ENCODE assay signal across 2 cellular contexts in the genomic region with DNA sequence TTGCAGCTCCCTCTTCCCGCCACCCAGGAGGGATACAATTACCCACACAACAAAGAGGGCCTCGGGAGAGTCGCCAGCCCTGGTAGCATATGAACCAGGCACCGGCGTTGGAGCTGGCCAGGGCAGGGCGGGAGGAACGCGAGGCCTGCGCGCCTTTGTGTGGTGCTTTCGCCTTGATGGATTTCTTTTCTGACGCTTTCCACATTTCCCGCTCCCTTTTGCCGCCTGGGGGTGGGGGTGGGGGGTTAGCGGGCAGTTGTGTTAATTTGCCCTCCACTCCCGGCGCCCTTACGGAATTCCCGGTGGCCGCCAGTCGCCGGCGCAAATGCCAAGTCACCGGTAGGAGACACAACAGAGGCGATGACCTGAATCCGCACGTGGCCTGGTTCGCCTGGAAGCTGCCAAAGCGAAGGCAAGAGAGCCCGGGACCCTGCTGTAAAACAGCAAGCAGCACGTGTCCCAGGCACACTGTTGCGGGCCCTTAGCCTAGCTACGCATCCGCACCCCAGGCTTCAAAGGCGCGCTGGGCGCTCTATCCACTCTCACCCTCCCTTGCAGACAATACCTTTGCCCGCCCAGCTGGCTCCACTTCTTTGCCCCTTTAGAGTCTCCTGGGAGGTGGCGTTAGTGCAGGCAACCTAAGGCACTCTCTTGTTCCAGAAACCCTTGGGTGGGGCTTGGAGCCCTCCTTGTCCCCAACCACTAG.
TF ChIP-seq lines count a peak whose summit lies in the region.

No MANE protein-coding gene starts in this region.

TF ChIP-seq in liver, 16 proteins besides CTCF, POLR2A, EP300 and RAD21:
- TF ChIP-seq EGR1 (IDR thresholded peaks at IDR 0.05; ENCODE audit: low read depth in 2 of 2) (no peak), SP1 (IDR thresholded peaks at IDR 0.05) (no peak), HNF4G (IDR thresholded peaks at IDR 0.05) (no peak), TAF1 (conservative IDR thresholded peaks at IDR 0.05) (no peak), FOXA2 (IDR thresholded peaks at IDR 0.05) (no peak)
- TF ChIP-seq, protein P1, sequence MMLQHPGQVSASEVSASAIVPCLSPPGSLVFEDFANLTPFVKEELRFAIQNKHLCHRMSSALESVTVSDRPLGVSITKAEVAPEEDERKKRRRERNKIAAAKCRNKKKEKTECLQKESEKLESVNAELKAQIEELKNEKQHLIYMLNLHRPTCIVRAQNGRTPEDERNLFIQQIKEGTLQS (IDR thresholded peaks at IDR 0.05): no peak
- TF ChIP-seq, protein P2, sequence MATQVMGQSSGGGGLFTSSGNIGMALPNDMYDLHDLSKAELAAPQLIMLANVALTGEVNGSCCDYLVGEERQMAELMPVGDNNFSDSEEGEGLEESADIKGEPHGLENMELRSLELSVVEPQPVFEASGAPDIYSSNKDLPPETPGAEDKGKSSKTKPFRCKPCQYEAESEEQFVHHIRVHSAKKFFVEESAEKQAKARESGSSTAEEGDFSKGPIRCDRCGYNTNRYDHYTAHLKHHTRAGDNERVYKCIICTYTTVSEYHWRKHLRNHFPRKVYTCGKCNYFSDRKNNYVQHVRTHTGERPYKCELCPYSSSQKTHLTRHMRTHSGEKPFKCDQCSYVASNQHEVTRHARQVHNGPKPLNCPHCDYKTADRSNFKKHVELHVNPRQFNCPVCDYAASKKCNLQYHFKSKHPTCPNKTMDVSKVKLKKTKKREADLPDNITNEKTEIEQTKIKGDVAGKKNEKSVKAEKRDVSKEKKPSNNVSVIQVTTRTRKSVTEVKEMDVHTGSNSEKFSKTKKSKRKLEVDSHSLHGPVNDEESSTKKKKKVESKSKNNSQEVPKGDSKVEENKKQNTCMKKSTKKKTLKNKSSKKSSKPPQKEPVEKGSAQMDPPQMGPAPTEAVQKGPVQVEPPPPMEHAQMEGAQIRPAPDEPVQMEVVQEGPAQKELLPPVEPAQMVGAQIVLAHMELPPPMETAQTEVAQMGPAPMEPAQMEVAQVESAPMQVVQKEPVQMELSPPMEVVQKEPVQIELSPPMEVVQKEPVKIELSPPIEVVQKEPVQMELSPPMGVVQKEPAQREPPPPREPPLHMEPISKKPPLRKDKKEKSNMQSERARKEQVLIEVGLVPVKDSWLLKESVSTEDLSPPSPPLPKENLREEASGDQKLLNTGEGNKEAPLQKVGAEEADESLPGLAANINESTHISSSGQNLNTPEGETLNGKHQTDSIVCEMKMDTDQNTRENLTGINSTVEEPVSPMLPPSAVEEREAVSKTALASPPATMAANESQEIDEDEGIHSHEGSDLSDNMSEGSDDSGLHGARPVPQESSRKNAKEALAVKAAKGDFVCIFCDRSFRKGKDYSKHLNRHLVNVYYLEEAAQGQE (IDR thresholded peaks at IDR 0.05): no peak
- TF ChIP-seq, protein P3, sequence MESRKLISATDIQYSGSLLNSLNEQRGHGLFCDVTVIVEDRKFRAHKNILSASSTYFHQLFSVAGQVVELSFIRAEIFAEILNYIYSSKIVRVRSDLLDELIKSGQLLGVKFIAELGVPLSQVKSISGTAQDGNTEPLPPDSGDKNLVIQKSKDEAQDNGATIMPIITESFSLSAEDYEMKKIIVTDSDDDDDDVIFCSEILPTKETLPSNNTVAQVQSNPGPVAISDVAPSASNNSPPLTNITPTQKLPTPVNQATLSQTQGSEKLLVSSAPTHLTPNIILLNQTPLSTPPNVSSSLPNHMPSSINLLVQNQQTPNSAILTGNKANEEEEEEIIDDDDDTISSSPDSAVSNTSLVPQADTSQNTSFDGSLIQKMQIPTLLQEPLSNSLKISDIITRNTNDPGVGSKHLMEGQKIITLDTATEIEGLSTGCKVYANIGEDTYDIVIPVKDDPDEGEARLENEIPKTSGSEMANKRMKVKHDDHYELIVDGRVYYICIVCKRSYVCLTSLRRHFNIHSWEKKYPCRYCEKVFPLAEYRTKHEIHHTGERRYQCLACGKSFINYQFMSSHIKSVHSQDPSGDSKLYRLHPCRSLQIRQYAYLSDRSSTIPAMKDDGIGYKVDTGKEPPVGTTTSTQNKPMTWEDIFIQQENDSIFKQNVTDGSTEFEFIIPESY (IDR thresholded peaks at IDR 0.05): no peak

TF ChIP-seq in HepG2, 621 proteins besides CTCF, POLR2A, EP300 and RAD21:
- TF ChIP-seq NFYC (CRISPR knock-in tag; IDR thresholded peaks at IDR 0.05) (no peak), ZNF883 (CRISPR knock-in tag; IDR thresholded peaks at IDR 0.05; ENCODE audit: not compliant biosample characterization) (no peak), RFX5 (IDR thresholded peaks at IDR 0.05; ENCODE audit: low read depth, low read length) (no peak), RNF2 (conservative IDR thresholded peaks at IDR 0.05; ENCODE audit: low read depth) (no peak)
- TF ChIP-seq, protein P4, sequence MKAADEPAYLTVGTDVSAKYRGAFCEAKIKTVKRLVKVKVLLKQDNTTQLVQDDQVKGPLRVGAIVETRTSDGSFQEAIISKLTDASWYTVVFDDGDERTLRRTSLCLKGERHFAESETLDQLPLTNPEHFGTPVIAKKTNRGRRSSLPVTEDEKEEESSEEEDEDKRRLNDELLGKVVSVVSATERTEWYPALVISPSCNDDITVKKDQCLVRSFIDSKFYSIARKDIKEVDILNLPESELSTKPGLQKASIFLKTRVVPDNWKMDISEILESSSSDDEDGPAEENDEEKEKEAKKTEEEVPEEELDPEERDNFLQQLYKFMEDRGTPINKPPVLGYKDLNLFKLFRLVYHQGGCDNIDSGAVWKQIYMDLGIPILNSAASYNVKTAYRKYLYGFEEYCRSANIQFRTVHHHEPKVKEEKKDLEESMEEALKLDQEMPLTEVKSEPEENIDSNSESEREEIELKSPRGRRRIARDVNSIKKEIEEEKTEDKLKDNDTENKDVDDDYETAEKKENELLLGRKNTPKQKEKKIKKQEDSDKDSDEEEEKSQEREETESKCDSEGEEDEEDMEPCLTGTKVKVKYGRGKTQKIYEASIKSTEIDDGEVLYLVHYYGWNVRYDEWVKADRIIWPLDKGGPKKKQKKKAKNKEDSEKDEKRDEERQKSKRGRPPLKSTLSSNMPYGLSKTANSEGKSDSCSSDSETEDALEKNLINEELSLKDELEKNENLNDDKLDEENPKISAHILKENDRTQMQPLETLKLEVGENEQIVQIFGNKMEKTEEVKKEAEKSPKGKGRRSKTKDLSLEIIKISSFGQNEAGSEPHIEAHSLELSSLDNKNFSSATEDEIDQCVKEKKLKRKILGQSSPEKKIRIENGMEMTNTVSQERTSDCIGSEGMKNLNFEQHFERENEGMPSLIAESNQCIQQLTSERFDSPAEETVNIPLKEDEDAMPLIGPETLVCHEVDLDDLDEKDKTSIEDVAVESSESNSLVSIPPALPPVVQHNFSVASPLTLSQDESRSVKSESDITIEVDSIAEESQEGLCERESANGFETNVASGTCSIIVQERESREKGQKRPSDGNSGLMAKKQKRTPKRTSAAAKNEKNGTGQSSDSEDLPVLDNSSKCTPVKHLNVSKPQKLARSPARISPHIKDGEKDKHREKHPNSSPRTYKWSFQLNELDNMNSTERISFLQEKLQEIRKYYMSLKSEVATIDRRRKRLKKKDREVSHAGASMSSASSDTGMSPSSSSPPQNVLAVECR (CRISPR knock-in tag; IDR thresholded peaks at IDR 0.05; ENCODE audit: borderline replicate concordance): no peak
- TF ChIP-seq, protein P5, sequence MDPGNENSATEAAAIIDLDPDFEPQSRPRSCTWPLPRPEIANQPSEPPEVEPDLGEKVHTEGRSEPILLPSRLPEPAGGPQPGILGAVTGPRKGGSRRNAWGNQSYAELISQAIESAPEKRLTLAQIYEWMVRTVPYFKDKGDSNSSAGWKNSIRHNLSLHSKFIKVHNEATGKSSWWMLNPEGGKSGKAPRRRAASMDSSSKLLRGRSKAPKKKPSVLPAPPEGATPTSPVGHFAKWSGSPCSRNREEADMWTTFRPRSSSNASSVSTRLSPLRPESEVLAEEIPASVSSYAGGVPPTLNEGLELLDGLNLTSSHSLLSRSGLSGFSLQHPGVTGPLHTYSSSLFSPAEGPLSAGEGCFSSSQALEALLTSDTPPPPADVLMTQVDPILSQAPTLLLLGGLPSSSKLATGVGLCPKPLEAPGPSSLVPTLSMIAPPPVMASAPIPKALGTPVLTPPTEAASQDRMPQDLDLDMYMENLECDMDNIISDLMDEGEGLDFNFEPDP (CRISPR knock-in tag; conservative IDR thresholded peaks at IDR 0.05): no peak
